Comparison of ENCODE assay signal across 8 cellular contexts in genomic region chr2:64767670-64768425, GRCh38.
DNase-seq lines count a peak whose midpoint lies in the region; ATAC-seq lines count a peak whose summit lies in the region.

No MANE protein-coding gene starts in this region.

- no peaks in the 10 kb centered on the region for H3K36me3 ChIP-seq in CD4-positive, alpha-beta memory T cell (ENCODE audit: insufficient read depth, low read length)

- H3K27me3 ChIP-seq in CD4-positive, alpha-beta memory T cell (ENCODE audit: insufficient read depth, low read length), result no peaks in the 10 kb centered on the region

- H3K4me3 Mint-ChIP-seq in CD4-positive, alpha-beta memory T cell, result peak overlapping the region; percentile 86 to 99 (median 94)
- peak overlapping the region; percentile 80 for H3K4me3 Mint-ChIP-seq in activated CD4-positive, alpha-beta memory T cell treated with anti-CD3 and anti-CD28 coated beads for 36 hours

- H3K9me3 ChIP-seq in CD4-positive, alpha-beta memory T cell (ENCODE audit: control insufficient read depth in 1 of 2, low read length in 2 of 2), result no peaks in the 10 kb centered on the region

- peak; percentile 66 to 86 (median 69) for DNase-seq in CD4-positive, alpha-beta memory T cell
- DNase-seq in NCI-H526 treated with DMSO at 0.1 percent for 48 hours (lab: John Stamatoyannopoulos, UW), result peak; percentile 80
- peak; percentile 84 for DNase-seq in activated CD4-positive, alpha-beta memory T cell treated with anti-CD3 and anti-CD28 coated beads for 36 hours
- peak; percentile 86 for DNase-seq in ecto neural progenitor cell (ENCODE audit: low spot score)
- peak; percentile 85 to 93 for DNase-seq in lung microvascular endothelial cell (ENCODE audit: low read depth in 2 of 2)
- DNase-seq in stimulated activated CD4-positive, alpha-beta T cell treated with anti-CD3 and anti-CD28 coated beads, TNF-alpha, amount 100 ng/mL, for 4 hours (ENCODE audit: low read depth in 3 of 3), result peak; percentile 57 to 59 (median 59)

- H3K27me3 Mint-ChIP-seq in CD4-positive, alpha-beta memory T cell, result no peaks in the 10 kb centered on the region
- H3K27me3 Mint-ChIP-seq in activated CD4-positive, alpha-beta memory T cell treated with anti-CD3 and anti-CD28 coated beads for 36 hours, result no peaks in the 10 kb centered on the region

- peaks cover 12 to 23% (median 13%) of the 10 kb centered on the region in 4 donors for H3K4me1 Mint-ChIP-seq in CD4-positive, alpha-beta memory T cell
- peaks cover 19% of the 10 kb centered on the region for H3K4me1 Mint-ChIP-seq in activated CD4-positive, alpha-beta memory T cell treated with anti-CD3 and anti-CD28 coated beads for 36 hours (ENCODE audit: low read depth)

- peak; percentile 75 for ATAC-seq in GM19372 (IDR thresholded peaks at IDR 0.05; ENCODE audit: low read depth, unreplicated experiment)
- peak; percentile 82 for ATAC-seq in HG03520 (IDR thresholded peaks at IDR 0.05; ENCODE audit: unreplicated experiment)

- POLR2A ChIA-PET in CD4-positive, alpha-beta memory T cell (lab: Charles Lee; ENCODE audit: partially characterized antibody), result interaction anchor here (0.6 to 5.0 kb wide), 22 partner anchors 10 to 362 kb away, joined by 3 to 71 read pairs (median 6); partner anchors contain the start of genes AFTPH, RAB1A and SERTAD2
- POLR2A ChIA-PET in activated CD4-positive, alpha-beta memory T cell treated with anti-CD3 and anti-CD28 coated beads for 36 hours (lab: Charles Lee), result interaction anchor here (0.7 to 1.7 kb wide), 5 partner anchors 17 to 121 kb away, joined by 3 to 10 read pairs (median 5); partner anchors contain the start of gene SERTAD2

- peak overlapping the region; percentile 47 to 72 for H3K4me3 ChIP-seq in CD4-positive, alpha-beta memory T cell (ENCODE audit: low read length in 2 of 2)

- H3K9me3 Mint-ChIP-seq in CD4-positive, alpha-beta memory T cell, result peaks cover 0 to 1% (median 0%) of the 10 kb centered on the region in 8 donors
- H3K9me3 Mint-ChIP-seq in activated CD4-positive, alpha-beta memory T cell treated with anti-CD3 and anti-CD28 coated beads for 36 hours, result no peaks in the 10 kb centered on the region

- CTCF ChIA-PET in CD4-positive, alpha-beta memory T cell (lab: Charles Lee; ENCODE audit: partially characterized antibody), result interaction anchor here (0.5 to 4.0 kb wide), 19 partner anchors 11 to 181 kb away, joined by 3 to 27 read pairs (median 6); partner anchors contain the start of gene SERTAD2
- CTCF ChIA-PET in activated CD4-positive, alpha-beta memory T cell treated with anti-CD3 and anti-CD28 coated beads for 36 hours (lab: Charles Lee), result interaction anchor here (0.6 to 1.7 kb wide), 14 partner anchors 10 to 245 kb away, joined by 3 to 16 read pairs (median 4); partner anchors contain the start of gene SERTAD2

- H3K36me3 Mint-ChIP-seq in CD4-positive, alpha-beta memory T cell, result peaks cover 0 to 3% of the 10 kb centered on the region in 2 donors
- H3K36me3 Mint-ChIP-seq in activated CD4-positive, alpha-beta memory T cell treated with anti-CD3 and anti-CD28 coated beads for 36 hours, result no peaks in the 10 kb centered on the region

- intact Hi-C loops in CD4-positive, alpha-beta memory T cell (cut with micrococcal nuclease), result loop anchor here (1.0 to 5.0 kb wide), 8 partner anchors 17 to 289 kb away; partner anchors contain the start of genes CEP68 and SERTAD2
- intact Hi-C loops in activated CD4-positive, alpha-beta memory T cell treated with anti-CD3 and anti-CD28 coated beads for 36 hours (cut with micrococcal nuclease), result loop anchor here (1.0 to 5.0 kb wide), 8 partner anchors 17 to 289 kb away; partner anchors contain the start of genes CEP68 and SERTAD2

- H3K27ac ChIP-seq in CD4-positive, alpha-beta memory T cell (ENCODE audit: low read depth, low read length), result peak overlapping the region; percentile 90

- peak overlapping the region; percentile 81 to 97 (median 96) for H3K27ac Mint-ChIP-seq in CD4-positive, alpha-beta memory T cell
- peak overlapping the region; percentile 77 for H3K27ac Mint-ChIP-seq in activated CD4-positive, alpha-beta memory T cell treated with anti-CD3 and anti-CD28 coated beads for 36 hours

- H3K4me1 ChIP-seq in CD4-positive, alpha-beta memory T cell (ENCODE audit: insufficient read depth, low read length), result peaks cover 14% of the 10 kb centered on the region

Comparison
In these comparisons a context has a peak if more than half of its experiments do, and no peak if none do; other contexts are left out.
1. Peak in every context shown above with its lines: DNase-seq, ATAC-seq, H3K4me3 ChIP-seq and H3K27ac ChIP-seq.